ENCODE assay signal across 19 cellular contexts in the genomic region with DNA sequence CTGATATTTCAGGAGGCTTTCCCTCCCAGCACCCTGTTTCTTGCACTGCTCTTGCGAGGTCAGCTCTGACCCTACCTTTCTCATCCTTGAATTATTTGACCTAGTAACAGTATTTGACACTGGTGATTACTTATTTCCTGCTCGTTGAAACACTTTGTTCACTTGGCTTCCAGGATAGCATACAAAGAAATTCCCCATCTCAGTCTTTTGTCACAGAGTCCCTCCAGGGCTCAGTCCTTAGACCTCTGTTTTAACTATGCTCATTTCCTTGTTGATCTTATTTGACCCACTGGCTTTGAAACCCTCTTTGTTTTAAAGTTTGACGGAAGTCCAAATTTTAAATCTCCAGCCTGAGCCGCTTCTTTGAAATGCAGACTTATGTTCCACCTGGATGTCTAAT. TPM values are rescaled to one million over a fixed set of nuclear protein-coding genes. Genes with fewer than 3 reads are reported as not detected.
DNase-seq lines count a peak whose midpoint lies in the region; TF ChIP-seq lines count a peak whose summit lies in the region.
"Had no signal": no experiment of that assay in that cellular context is flagged by ENCODE, and none has a peak within 500 bp of the region (broad histone marks: within the 10 kb centered on the region; RNA-seq: fewer than 3 reads in every experiment).

No MANE protein-coding gene starts in this region.

- H3K9me3 ChIP-seq in HUES64 (ENCODE audit: insufficient read depth, low read depth, low read length): no peaks in the 10 kb centered on the region
- H3K9me3 ChIP-seq in colonic mucosa: no peaks in the 10 kb centered on the region
- no peaks in the 10 kb centered on the region for H3K9me3 ChIP-seq in liver (ENCODE audit: control insufficient read depth in 4 of 4, low read length in 3 of 4)
- H3K9me3 ChIP-seq in stomach smooth muscle (ENCODE audit: control insufficient read depth in 2 of 2, low read length in 2 of 2): no peaks in the 10 kb centered on the region
- H3K9me3 ChIP-seq: BE2C had no signal

- intact Hi-C loops in colonic mucosa (cut with DNase I): no loop called here
- intact Hi-C loops in activated CD4-positive, alpha-beta T cell treated with anti-CD3 and anti-CD28 coated beads, Interleukin-2, amount 10 ng/mL, durations not matched to agents 24 days and 14 days (cut with micrococcal nuclease): no loop called here

- TF ChIP-seq CTCF in colonic mucosa (IDR thresholded peaks at IDR 0.05) (no peak), liver (IDR thresholded peaks at IDR 0.05; ENCODE audit: low read depth, low read length, missing input control) (no peak)

- H3K4me3 ChIP-seq in HUES64 (ENCODE audit: low read length): no peak overlapping the region
- no peak overlapping the region for H3K4me3 ChIP-seq in colonic mucosa
- no peak overlapping the region for H3K4me3 ChIP-seq in liver (ENCODE audit: low read depth in 1 of 3, low read length in 3 of 3)
- peak overlapping the region in 1 of 2 donors; percentile 30 for H3K4me3 ChIP-seq in stomach smooth muscle (ENCODE audit: low read length in 2 of 2)
- H3K4me3 ChIP-seq: coronary artery, SJSA1 had no signal

- peaks cover 4% of the 10 kb centered on the region for H3K9me3 Mint-ChIP-seq in activated CD4-positive, alpha-beta T cell treated with anti-CD3 and anti-CD28 coated beads, Interleukin-2, amount 10 ng/mL, durations not matched to agents 24 days and 14 days
- H3K9me3 Mint-ChIP-seq: IgD-negative memory B cell; T-helper 2 cell treated with Interferon-gamma antibody and Interleukin-4, amounts not matched to agents 5 μg/mL and 100 μg/mL, for 36 hours had no signal

- H3K27ac Mint-ChIP-seq in activated CD4-positive, alpha-beta T cell treated with anti-CD3 and anti-CD28 coated beads, Interleukin-2, amount 10 ng/mL, durations not matched to agents 24 days and 14 days: no peak overlapping the region
- H3K27ac Mint-ChIP-seq: IgD-negative memory B cell; T-helper 2 cell treated with Interferon-gamma antibody and Interleukin-4, amounts not matched to agents 5 μg/mL and 100 μg/mL, for 36 hours had no signal

- H3K36me3 ChIP-seq in HUES64 (ENCODE audit: insufficient read depth, low read length): no peaks in the 10 kb centered on the region
- no peaks in the 10 kb centered on the region for H3K36me3 ChIP-seq in colonic mucosa
- no peaks in the 10 kb centered on the region for H3K36me3 ChIP-seq in liver (ENCODE audit: control insufficient read depth in 4 of 4, insufficient read depth in 3 of 4, low read depth in 1 of 4, low read length in 3 of 4)
- H3K36me3 ChIP-seq in stomach smooth muscle (ENCODE audit: control insufficient read depth in 2 of 2, insufficient read depth in 2 of 2, low read length in 2 of 2): no peaks in the 10 kb centered on the region
- H3K36me3 ChIP-seq: BE2C, SJSA1 had no signal

- peaks cover 44% of the 10 kb centered on the region for H3K4me1 ChIP-seq in HUES64 (ENCODE audit: insufficient read depth, low read length)
- no peaks in the 10 kb centered on the region for H3K4me1 ChIP-seq in colonic mucosa
- H3K4me1 ChIP-seq in liver (ENCODE audit: control insufficient read depth in 4 of 4, insufficient read depth in 4 of 4, low read length in 3 of 4): peaks cover 0 to 6% (median 0%) of the 10 kb centered on the region in 4 donors
- H3K4me1 ChIP-seq in stomach smooth muscle (ENCODE audit: control insufficient read depth, insufficient read depth, low read length): peaks cover 12% of the 10 kb centered on the region
- H3K4me1 ChIP-seq: BE2C had no signal

- H3K4me3 Mint-ChIP-seq in activated CD4-positive, alpha-beta T cell treated with anti-CD3 and anti-CD28 coated beads, Interleukin-2, amount 10 ng/mL, durations not matched to agents 24 days and 14 days: no peak overlapping the region
- H3K4me3 Mint-ChIP-seq: IgD-negative memory B cell; T-helper 2 cell treated with Interferon-gamma antibody and Interleukin-4, amounts not matched to agents 5 μg/mL and 100 μg/mL, for 36 hours had no signal

- H3K27me3 ChIP-seq in HUES64 (ENCODE audit: insufficient read depth, low read length) (no peaks in the 10 kb centered on the region), colonic mucosa (no peaks in the 10 kb centered on the region), liver (ENCODE audit: control insufficient read depth in 4 of 4, insufficient read depth in 4 of 4, low read length in 3 of 4) (no peaks in the 10 kb centered on the region), stomach smooth muscle (ENCODE audit: control insufficient read depth in 1 of 2, insufficient read depth in 2 of 2, low read length in 2 of 2) (no peaks in the 10 kb centered on the region)
- H3K27me3 ChIP-seq: BE2C, SJSA1 had no signal

- WGBS in HUES64: 56% methylated on average over 4 of the region's 4 CpGs
- 61% methylated on average over 4 of the region's 4 CpGs for WGBS in liver

- peaks cover 3% of the 10 kb centered on the region for H3K4me1 Mint-ChIP-seq in activated CD4-positive, alpha-beta T cell treated with anti-CD3 and anti-CD28 coated beads, Interleukin-2, amount 10 ng/mL, durations not matched to agents 24 days and 14 days

- H3K36me3 Mint-ChIP-seq in activated CD4-positive, alpha-beta T cell treated with anti-CD3 and anti-CD28 coated beads, Interleukin-2, amount 10 ng/mL, durations not matched to agents 24 days and 14 days (ENCODE audit: low read depth): no peaks in the 10 kb centered on the region

- TF ChIP-seq RAD21 in liver (IDR thresholded peaks at IDR 0.05): no peak

- peaks cover 8% of the 10 kb centered on the region for H3K27me3 Mint-ChIP-seq in activated CD4-positive, alpha-beta T cell treated with anti-CD3 and anti-CD28 coated beads, Interleukin-2, amount 10 ng/mL, durations not matched to agents 24 days and 14 days
- H3K27me3 Mint-ChIP-seq: IgD-negative memory B cell had no signal

- peak overlapping the region; percentile 25 for H3K27ac ChIP-seq in HUES64 (ENCODE audit: low read depth, low read length)
- peak overlapping the region; percentile 1 for H3K27ac ChIP-seq in colonic mucosa
- no peak overlapping the region for H3K27ac ChIP-seq in liver (ENCODE audit: low read depth in 1 of 2, low read length in 2 of 2)
- peak overlapping the region; percentile 50 for H3K27ac ChIP-seq in stomach smooth muscle (ENCODE audit: low read length)
- H3K27ac ChIP-seq: coronary artery, SJSA1 had no signal

- DNase-seq in colonic mucosa (no peak), retina (no peak)
- DNase-seq in activated CD4-positive, alpha-beta T cell treated with anti-CD3 and anti-CD28 coated beads, Interleukin-2, amount 10 ng/mL, durations not matched to agents 24 days and 14 days: no peak
- DNase-seq in stimulated activated CD4-positive, alpha-beta T cell treated with anti-CD3 and anti-CD28 coated beads, Interleukin-2, amount 100 ng/mL, for 48 hours: no peak
- DNase-seq: activated CD4-positive, alpha-beta T cell treated with anti-CD3 and anti-CD28 coated beads for 1 hour; activated gamma-delta T cell; BE2C; GF-D8; NCI-H69; OCI-M1; stimulated activated CD4-positive, alpha-beta T cell treated with anti-CD3 and anti-CD28 coated beads, Interleukin-4, amount 100 ng/mL, for 4 hours; stimulated activated CD8-positive, alpha-beta memory T cell treated with anti-CD3 and anti-CD28 coated beads, Interleukin-4, amount 100 ng/mL, for 48 hours had no signal

- H3K9ac ChIP-seq in HUES64 (ENCODE audit: low read depth, low read length): peak overlapping the region; percentile 25; the same call in 1 of the 2 replicates
- peak overlapping the region in 1 of 2 donors; percentile 9 for H3K9ac ChIP-seq in colonic mucosa (ENCODE audit: low read depth in 2 of 2, low read length in 2 of 2)
- no peak overlapping the region for H3K9ac ChIP-seq in liver (ENCODE audit: low read depth in 1 of 2, low read length in 2 of 2)
- no peak overlapping the region for H3K9ac ChIP-seq in stomach smooth muscle (ENCODE audit: low read length in 2 of 2)

TF ChIP-seq in liver, 16 proteins besides CTCF, POLR2A, EP300 and RAD21:
- TF ChIP-seq SP1 (IDR thresholded peaks at IDR 0.05): no peak
- TF ChIP-seq NR2F2 (IDR thresholded peaks at IDR 0.05): peak; percentile 25

RNA-seq across cellular contexts. Expression of a gene that starts 29.9 kb away (rescaled TPM):
- 54.8 TPM for polyA plus RNA-seq in HUES64 (2013, experiment 1 of 2)
- 52.4 TPM for polyA plus RNA-seq in HUES64 (2013, experiment 2 of 2)
- total RNA-seq in colonic mucosa: 10 to 100 TPM; 37.4 to 50.9 TPM
- 10 to 100 TPM; 12.1 to 16.0 TPM for total RNA-seq in liver
- polyA plus RNA-seq in liver: 1 to 10 TPM; 2.2 to 5.7 TPM
- total RNA-seq in activated CD4-positive, alpha-beta T cell treated with anti-CD3 and anti-CD28 coated beads, Interleukin-2, amount 10 ng/mL, durations not matched to agents 24 days and 14 days: 10.5 and 10.9 TPM in 2 replicates

Comparison
In these comparisons a context has a peak if more than half of its experiments do, and no peak if none do; other contexts are left out.
1. H3K27ac ChIP-seq: peak in HUES64 (single experiment), colonic mucosa (single experiment) and stomach smooth muscle (single experiment); none in liver (0 of 2).